Comparison of ENCODE assay signal across 10 cellular contexts in the genomic region with DNA sequence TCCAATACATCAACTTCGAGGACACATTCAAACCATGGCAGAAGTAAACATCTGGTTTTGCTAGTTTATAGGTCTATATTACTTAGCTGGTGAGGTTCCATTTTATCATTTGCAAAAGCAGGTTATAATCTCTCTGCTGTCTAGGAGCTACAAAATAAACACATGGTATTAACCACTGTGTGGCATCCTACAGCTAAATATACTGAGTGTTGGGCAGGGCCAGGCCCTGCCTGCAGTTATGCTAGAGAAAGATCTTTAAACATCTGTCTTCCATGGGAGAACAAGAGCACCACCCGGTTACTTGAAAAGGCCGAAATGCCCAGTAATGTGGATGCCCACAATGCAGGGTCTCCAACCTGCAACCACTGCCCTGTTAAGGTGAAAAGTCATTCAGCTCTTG.
"Had no signal": no experiment of that assay in that cellular context is flagged by ENCODE, and none has a peak within 500 bp of the region (broad histone marks: within the 10 kb centered on the region; RNA-seq: fewer than 3 reads in every experiment).

No MANE protein-coding gene starts in this region.

- H3K9me3 ChIP-seq: tibial nerve had no signal

- H3K27ac ChIP-seq: epithelial cell of prostate had no signal

- DNase-seq: activated CD4-positive, CD25-positive, alpha-beta regulatory T cell treated with anti-CD3 and anti-CD28 coated beads, Interleukin-2, amount 50 U/mL, for 72 hours; activated CD8-positive, alpha-beta memory T cell treated with anti-CD3 and anti-CD28 coated beads, Interleukin-2, amount 50 U/mL, for 4 hours; activated CD8-positive, alpha-beta T cell treated with anti-CD3 and anti-CD28 coated beads for 36 hours; activated T-cell treated with anti-CD3 and anti-CD28 coated beads, Interleukin-2, amount 50 U/mL, for 72 hours; effector memory CD8-positive, alpha-beta T cell; glutamatergic neuron; T-helper 9 cell had no signal

- ATAC-seq: activated CD8-positive, alpha-beta T cell treated with anti-CD3 and anti-CD28 coated beads for 36 hours; activated T-cell treated with anti-CD3 and anti-CD28 coated beads, Interleukin-2, amount 50 U/mL, for 72 hours; effector memory CD8-positive, alpha-beta T cell had no signal

- H3K9me3 Mint-ChIP-seq: activated CD8-positive, alpha-beta T cell treated with anti-CD3 and anti-CD28 coated beads for 36 hours; activated T-cell treated with anti-CD3 and anti-CD28 coated beads, Interleukin-2, amount 50 U/mL, for 72 hours; effector memory CD8-positive, alpha-beta T cell; neural crest cell had no signal

- H3K4me3 Mint-ChIP-seq: activated CD8-positive, alpha-beta T cell treated with anti-CD3 and anti-CD28 coated beads for 36 hours; activated T-cell treated with anti-CD3 and anti-CD28 coated beads, Interleukin-2, amount 50 U/mL, for 72 hours; effector memory CD8-positive, alpha-beta T cell; neural crest cell had no signal

- H3K27me3 Mint-ChIP-seq: effector memory CD8-positive, alpha-beta T cell had no signal

- H3K27me3 ChIP-seq: tibial nerve had no signal

- H3K4me3 ChIP-seq: tibial nerve had no signal

- H3K27ac Mint-ChIP-seq: activated CD8-positive, alpha-beta T cell treated with anti-CD3 and anti-CD28 coated beads for 36 hours; activated T-cell treated with anti-CD3 and anti-CD28 coated beads, Interleukin-2, amount 50 U/mL, for 72 hours; effector memory CD8-positive, alpha-beta T cell had no signal
